Comparison of ENCODE assay signal across 11 cellular contexts in genomic region chr6:157885211-157885788, GRCh38.
DNase-seq lines count a peak whose midpoint lies in the region; ATAC-seq lines count a peak whose summit lies in the region.
"Had no signal": no experiment of that assay in that cellular context is flagged by ENCODE, and none has a peak within 500 bp of the region (broad histone marks: within the 10 kb centered on the region; RNA-seq: fewer than 3 reads in every experiment).

No MANE protein-coding gene starts in this region.

- peaks cover 4% of the 10 kb centered on the region for H3K9me3 Mint-ChIP-seq in activated naive CD8-positive, alpha-beta T cell (ENCODE audit: low read depth)
- no peaks in the 10 kb centered on the region for H3K9me3 Mint-ChIP-seq in natural killer cell treated with Interleukin-12 subunit alpha and Interleukin-12 subunit beta and Interleukin-15 and Interleukin-18, amount 100 ng/mL, for 72 hours

- peaks cover 65% of the 10 kb centered on the region for H3K36me3 Mint-ChIP-seq in activated naive CD8-positive, alpha-beta T cell
- peaks cover 15% of the 10 kb centered on the region for H3K36me3 Mint-ChIP-seq in natural killer cell treated with Interleukin-12 subunit alpha and Interleukin-12 subunit beta and Interleukin-15 and Interleukin-18, amount 100 ng/mL, for 72 hours

- H3K27ac Mint-ChIP-seq in activated naive CD8-positive, alpha-beta T cell: peak overlapping the region; percentile 97
- H3K27ac Mint-ChIP-seq in natural killer cell treated with Interleukin-12 subunit alpha and Interleukin-12 subunit beta and Interleukin-15 and Interleukin-18, amount 100 ng/mL, for 72 hours: peak overlapping the region; percentile 24 to 46

- peak; percentile 49 for DNase-seq in CD1c-positive myeloid dendritic cell (ENCODE audit: extremely low spot score)
- DNase-seq in activated CD4-positive, alpha-beta T cell treated with anti-CD3 and anti-CD28 coated beads for 48 hours: peak; percentile 72
- DNase-seq in natural killer cell treated with Interleukin-12 subunit alpha and Interleukin-12 subunit beta and Interleukin-15 and Interleukin-18, amount 100 ng/mL, for 72 hours (ENCODE audit: low spot score): no peak
- no peak for DNase-seq in GM19238 (ENCODE audit: insufficient read length, low spot score)
- DNase-seq in hypothalamus (lab: John Stamatoyannopoulos, UW): no peak
- DNase-seq: foreskin fibroblast, NCI-H1048, NCI-H748 treated with DMSO at 0.1 percent for 48 hours had no signal

- H3K4me3 Mint-ChIP-seq in activated naive CD8-positive, alpha-beta T cell: peak overlapping the region; percentile 63
- H3K4me3 Mint-ChIP-seq in natural killer cell treated with Interleukin-12 subunit alpha and Interleukin-12 subunit beta and Interleukin-15 and Interleukin-18, amount 100 ng/mL, for 72 hours: no peak overlapping the region

- ATAC-seq in natural killer cell treated with Interleukin-12 subunit alpha and Interleukin-12 subunit beta and Interleukin-15 and Interleukin-18, amount 100 ng/mL, for 72 hours: peak; percentile 45 to 73
- ATAC-seq in HG02759 (IDR thresholded peaks at IDR 0.05; ENCODE audit: unreplicated experiment) (no peak), HG02678 (IDR thresholded peaks at IDR 0.05; ENCODE audit: unreplicated experiment) (no peak)

- peaks cover 87% of the 10 kb centered on the region for H3K4me1 Mint-ChIP-seq in activated naive CD8-positive, alpha-beta T cell (ENCODE audit: low read depth)
- H3K4me1 Mint-ChIP-seq in natural killer cell treated with Interleukin-12 subunit alpha and Interleukin-12 subunit beta and Interleukin-15 and Interleukin-18, amount 100 ng/mL, for 72 hours (ENCODE audit: low read depth in 2 of 2): peaks cover 0 to 5% of the 10 kb centered on the region in 2 donors

- no peaks in the 10 kb centered on the region for H3K27me3 Mint-ChIP-seq in activated naive CD8-positive, alpha-beta T cell
- peaks cover 22 to 49% of the 10 kb centered on the region in 2 donors for H3K27me3 Mint-ChIP-seq in natural killer cell treated with Interleukin-12 subunit alpha and Interleukin-12 subunit beta and Interleukin-15 and Interleukin-18, amount 100 ng/mL, for 72 hours

Comparison
In these comparisons a context has a peak if more than half of its experiments do, and no peak if none do; other contexts are left out.
1. DNase-seq: peak in CD1c-positive myeloid dendritic cell (single experiment) and activated CD4-positive, alpha-beta T cell treated with anti-CD3 and anti-CD28 coated beads for 48 hours (single experiment); none in natural killer cell treated with Interleukin-12 subunit alpha and Interleukin-12 subunit beta and Interleukin-15 and Interleukin-18, amount 100 ng/mL, for 72 hours (single experiment), GM19238 (single experiment) and hypothalamus (0 of 51).
2. ATAC-seq: peak in natural killer cell treated with Interleukin-12 subunit alpha and Interleukin-12 subunit beta and Interleukin-15 and Interleukin-18, amount 100 ng/mL, for 72 hours (2 of 2); none in HG02759 (single experiment) and HG02678 (single experiment).